Comparison of ENCODE assay signal across 8 cellular contexts in genomic region chr15:22979699-22980188, GRCh38. TPM values are rescaled to one million over a fixed set of nuclear protein-coding genes. Genes with fewer than 3 reads are reported as not detected.
DNase-seq lines count a peak whose midpoint lies in the region; ATAC-seq, FAIRE-seq and TF ChIP-seq lines count a peak whose summit lies in the region.

No MANE protein-coding gene starts in this region.

- H3K9me3 Mint-ChIP-seq in astrocyte (ENCODE audit: unreplicated experiment), result no peaks in the 10 kb centered on the region

- H3K4me3 ChIP-seq in NB4 (ENCODE audit: low read depth, low read length) (peak overlapping the region; percentile 84), astrocyte (ENCODE audit: insufficient read depth, low read depth, low read length) (peak overlapping the region; percentile 92), iPS DF 6.9 (ENCODE audit: low read length) (peak overlapping the region; percentile 100), skeletal muscle satellite cell (ENCODE audit: low read length) (peak overlapping the region; percentile 75)

- no peaks in the 10 kb centered on the region for H3K36me3 ChIP-seq in astrocyte (ENCODE audit: insufficient read depth, low read length)
- H3K36me3 ChIP-seq in iPS DF 6.9 (ENCODE audit: control insufficient read depth, insufficient read depth, low read length), result no peaks in the 10 kb centered on the region
- no peaks in the 10 kb centered on the region for H3K36me3 ChIP-seq in skeletal muscle satellite cell (ENCODE audit: insufficient read depth, low read length)

- H4K20me1 ChIP-seq in astrocyte (ENCODE audit: insufficient read depth, low read length), result peaks cover 47% of the 10 kb centered on the region

- peaks cover 2% of the 10 kb centered on the region for H3K4me1 Mint-ChIP-seq in astrocyte (ENCODE audit: low read depth, unreplicated experiment)

- peak overlapping the region; percentile 97 for H3K27ac Mint-ChIP-seq in astrocyte (ENCODE audit: unreplicated experiment)

- H3K4me2 ChIP-seq in astrocyte (ENCODE audit: low read length), result peak overlapping the region; percentile 94
- H3K4me2 ChIP-seq in skeletal muscle satellite cell (ENCODE audit: low read length), result peak overlapping the region; percentile 94

- no CpG with 5 or more reads among the region's 49 CpGs for WGBS in iPS DF 6.9 (ENCODE audit: insufficient coverage, insufficient read length)

- H3K9me3 ChIP-seq in astrocyte (ENCODE audit: insufficient read depth, low read depth, low read length) (no peaks in the 10 kb centered on the region), iPS DF 6.9 (ENCODE audit: control insufficient read depth, insufficient read depth, low read length) (no peaks in the 10 kb centered on the region), skeletal muscle satellite cell (replicated peaks; ENCODE audit: low read length) (no peaks in the 10 kb centered on the region)

- peak overlapping the region; percentile 93 for H3K9ac ChIP-seq in astrocyte (ENCODE audit: low read length)
- H3K9ac ChIP-seq in skeletal muscle satellite cell (ENCODE audit: low read depth, low read length), result peak overlapping the region; percentile 75

- TF ChIP-seq CTCF in C4-2B (conservative IDR thresholded peaks at IDR 0.05) (no peak), NB4 (IDR thresholded peaks at IDR 0.05; ENCODE audit: low read depth, low read length) (no peak), astrocyte (IDR thresholded peaks at IDR 0.05; ENCODE audit: insufficient read depth, low read depth, low read length) (no peak)

- no peak for TF ChIP-seq POLR2A in NB4 (IDR thresholded peaks at IDR 0.05; ENCODE audit: extremely low read depth, insufficient read length)

- peak overlapping the region; percentile 93 for H3K27ac ChIP-seq in C4-2B
- peak overlapping the region; percentile 71 for H3K27ac ChIP-seq in astrocyte (ENCODE audit: low read depth, low read length)
- H3K27ac ChIP-seq in iPS DF 6.9 (ENCODE audit: low read length), result no peak overlapping the region

- H3K4me3 Mint-ChIP-seq in astrocyte (ENCODE audit: unreplicated experiment), result peak overlapping the region; percentile 100

- peak; percentile 50 for DNase-seq in NB4 (ENCODE audit: low read depth)
- DNase-seq in astrocyte (ENCODE audit: low read depth), result no peak
- DNase-seq in iPS DF 6.9 (ENCODE audit: low read depth, low spot score), result no peak

- peak overlapping the region; percentile 79 for H2AFZ ChIP-seq in astrocyte (ENCODE audit: low read depth, low read length)

- peaks cover 12% of the 10 kb centered on the region for H3K4me1 ChIP-seq in astrocyte (ENCODE audit: insufficient read depth, low read length)
- H3K4me1 ChIP-seq in iPS DF 6.9 (ENCODE audit: control insufficient read depth, insufficient read depth, low read length), result peaks cover 2% of the 10 kb centered on the region; the same call in 1 of the 2 replicates
- H3K4me1 ChIP-seq in skeletal muscle satellite cell (ENCODE audit: control insufficient read depth, insufficient read depth, low read length), result peaks cover 10% of the 10 kb centered on the region

- ATAC-seq in GM19455 (IDR thresholded peaks at IDR 0.05; ENCODE audit: unreplicated experiment) (peak; percentile 8), HG03159 (IDR thresholded peaks at IDR 0.05; ENCODE audit: unreplicated experiment) (no peak), GM21825 (IDR thresholded peaks at IDR 0.05; ENCODE audit: unreplicated experiment) (no peak)

- H3K27me3 ChIP-seq in astrocyte (ENCODE audit: insufficient read depth, low read length), result no peaks in the 10 kb centered on the region
- peaks cover 11% of the 10 kb centered on the region for H3K27me3 ChIP-seq in iPS DF 6.9 (ENCODE audit: control insufficient read depth, insufficient read depth, low read length)
- H3K27me3 ChIP-seq in skeletal muscle satellite cell (ENCODE audit: control insufficient read depth, insufficient read depth, low read length), result no peaks in the 10 kb centered on the region

- no peak for FAIRE-seq in astrocyte (lab: Jason Lieb, UNC)

- H3K27me3 Mint-ChIP-seq in astrocyte (ENCODE audit: low read depth, unreplicated experiment), result no peaks in the 10 kb centered on the region

- H3K36me3 Mint-ChIP-seq in astrocyte (ENCODE audit: low read depth, unreplicated experiment), result no peaks in the 10 kb centered on the region

- peaks cover 50% of the 10 kb centered on the region for H3K79me2 ChIP-seq in astrocyte (ENCODE audit: insufficient read depth, low read length)

RNA-seq across cellular contexts. Expression of gene CYFIP1, which starts 0.4 kb away (rescaled TPM):
- total RNA-seq in astrocyte, result 116 and 117 TPM in 2 replicates
- total RNA-seq in skeletal muscle satellite cell (2012; rRNA removed), result 69.7 and 87.7 TPM in 2 replicates

RNA-seq across cellular contexts. Expression of gene TUBGCP5, which starts 59.6 kb away (rescaled TPM):
- 13.3 and 13.8 TPM in 2 replicates for total RNA-seq in astrocyte
- total RNA-seq in skeletal muscle satellite cell (2012; rRNA removed), result 26.9 and 33.6 TPM in 2 replicates
